ENCODE assay signal across 1 cellular context in genomic region chr1:229625893-229626831, GRCh38.
TF ChIP-seq lines count a peak whose summit lies in the region.

TSS of gene TAF5L (minus strand) at chr1:229626122. CDS start at chr1:229614482, 11,640 bp downstream.
TSS of gene URB2 (plus strand) at chr1:229626247. CDS start at chr1:229627634, 1,387 bp downstream.

TF ChIP-seq in HepG2, 621 proteins besides CTCF, POLR2A, EP300 and RAD21 (continued from another document and continues in another):
- TF ChIP-seq NR0B2 (CRISPR knock-in tag; IDR thresholded peaks at IDR 0.05) (peak; percentile 99; the same call in 1 of the 2 replicates), RERE (CRISPR knock-in tag; IDR thresholded peaks at IDR 0.05; ENCODE audit: low read depth) (no peak), ZFP36 (IDR thresholded peaks at IDR 0.05; ENCODE audit: borderline replicate concordance, low read depth, low read length, partially characterized antibody) (no peak), DDIT3 (CRISPR knock-in tag; IDR thresholded peaks at IDR 0.05) (no peak), TBP (CRISPR knock-in tag; IDR thresholded peaks at IDR 0.05) (no peak), ZC3H4 (CRISPR knock-in tag; IDR thresholded peaks at IDR 0.05; ENCODE audit: borderline replicate concordance) (no peak), ZNF781 (CRISPR knock-in tag; IDR thresholded peaks at IDR 0.05; ENCODE audit: borderline replicate concordance, not compliant biosample characterization) (no peak), ZNF501 (CRISPR knock-in tag; IDR thresholded peaks at IDR 0.05) (peak; percentile 90), ZNF562 (CRISPR knock-in tag; IDR thresholded peaks at IDR 0.05; ENCODE audit: borderline replicate concordance) (no peak), HNRNPK (IDR thresholded peaks at IDR 0.05; ENCODE audit: low read depth, low read length, poor library complexity, severe bottlenecking) (no peak), ATF7 (IDR thresholded peaks at IDR 0.05) (no peak), ATF7 (CRISPR knock-in tag; IDR thresholded peaks at IDR 0.05) (no peak), AKNA (CRISPR knock-in tag; IDR thresholded peaks at IDR 0.05; ENCODE audit: borderline replicate concordance) (no peak), ZNF564 (CRISPR knock-in tag; IDR thresholded peaks at IDR 0.05) (no peak; the same call in 1 of the 2 replicates), ZNF784 (CRISPR knock-in tag; IDR thresholded peaks at IDR 0.05; ENCODE audit: borderline replicate concordance) (peak; percentile 92), ZNF138 (CRISPR knock-in tag; IDR thresholded peaks at IDR 0.05; ENCODE audit: low read depth) (no peak), TEAD3 (CRISPR knock-in tag; optimal IDR thresholded peaks at IDR 0.05; ENCODE audit: borderline replicate concordance) (no peak), ISX (CRISPR knock-in tag; conservative IDR thresholded peaks at IDR 0.05) (0 out of 2 replicates have a peak, but pooled peaks have one; percentile 32), FOXO4 (CRISPR knock-in tag; conservative IDR thresholded peaks at IDR 0.05) (no peak), ZKSCAN8 (CRISPR knock-in tag; IDR thresholded peaks at IDR 0.05; ENCODE audit: borderline replicate concordance) (no peak), MXD3 (CRISPR knock-in tag; IDR thresholded peaks at IDR 0.05) (peak; percentile 99), ZNF652 (CRISPR knock-in tag; IDR thresholded peaks at IDR 0.05; ENCODE audit: borderline replicate concordance, low read depth) (no peak), ARNT2 (CRISPR knock-in tag; IDR thresholded peaks at IDR 0.05; ENCODE audit: low read depth) (no peak; the same call in 1 of the 2 replicates), ZNF343 (CRISPR knock-in tag; IDR thresholded peaks at IDR 0.05) (no peak), ATF5 (CRISPR knock-in tag; IDR thresholded peaks at IDR 0.05; ENCODE audit: low read depth) (no peak), ZNF160 (CRISPR knock-in tag; IDR thresholded peaks at IDR 0.05) (0 out of 2 replicates have a peak, but pooled peaks have one; percentile 58), CSRNP1 (CRISPR knock-in tag; IDR thresholded peaks at IDR 0.05) (peak; percentile 43; the same call in 1 of the 2 replicates), PRMT3 (CRISPR knock-in tag; IDR thresholded peaks at IDR 0.05; ENCODE audit: borderline replicate concordance, low read depth) (no peak), LRRFIP1 (CRISPR knock-in tag; conservative IDR thresholded peaks at IDR 0.05) (no peak), PCBP1 (IDR thresholded peaks at IDR 0.05; ENCODE audit: borderline replicate concordance, low read depth, low read length) (peak; percentile 75; the same call in 1 of the 2 replicates), ZNF563 (CRISPR knock-in tag; IDR thresholded peaks at IDR 0.05) (peak; percentile 75), BHLHE40 (IDR thresholded peaks at IDR 0.05; ENCODE audit: low read length) (peak; percentile 36; the same call in 1 of the 2 replicates), MAZ (IDR thresholded peaks at IDR 0.05; ENCODE audit: borderline replicate concordance, low read depth, low read length) (peak; percentile 87), MAZ (CRISPR knock-in tag; IDR thresholded peaks at IDR 0.05; ENCODE audit: low read depth) (peak; percentile 91), CBFB (CRISPR knock-in tag; IDR thresholded peaks at IDR 0.05) (peak; percentile 60; the same call in 1 of the 2 replicates), ZNF703 (CRISPR knock-in tag; IDR thresholded peaks at IDR 0.05; ENCODE audit: borderline replicate concordance) (no peak)
